17 cellular contexts compared by ENCODE assay signal in the genomic region with DNA sequence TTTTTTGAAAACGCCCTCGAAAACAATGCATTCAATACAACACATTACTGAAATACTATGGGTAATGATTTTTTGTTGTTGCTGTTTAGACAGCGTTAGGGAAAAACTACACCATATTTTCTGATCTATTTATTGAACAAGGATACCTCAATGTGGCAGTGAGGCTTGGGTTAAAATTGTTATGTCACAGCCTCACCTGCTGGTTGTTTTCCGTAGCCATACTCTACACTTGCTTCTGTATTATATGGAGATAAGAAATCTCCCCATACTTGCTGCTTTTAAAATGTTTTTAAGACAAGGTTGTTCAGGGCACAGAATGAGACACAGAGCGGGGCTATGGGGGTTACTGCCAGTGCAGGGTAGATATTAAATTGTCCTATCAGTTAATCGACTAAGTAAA.
A peak's percentile ranks its signal among the peaks of the same experiment; 100 is the strongest.
DNase-seq lines count a peak whose midpoint lies in the region; ATAC-seq and TF ChIP-seq lines count a peak whose summit lies in the region.
"Had no signal": no experiment of that assay in that cellular context is flagged by ENCODE, and none has a peak within 500 bp of the region (broad histone marks: within the 10 kb centered on the region; RNA-seq: fewer than 3 reads in every experiment).

No MANE protein-coding gene starts in this region.

- DNase-seq in DMS153 treated with DMSO at 0.1 percent for 48 hours (lab: John Stamatoyannopoulos, UW; ENCODE audit: unreplicated experiment), result peak; percentile 2
- no peak for DNase-seq in DMS153 (lab: John Stamatoyannopoulos, UW)
- no peak for DNase-seq in Panc1 (ENCODE audit: low read depth, low spot score)
- peak in 1 of 2 donors; percentile 7 for DNase-seq in memory B cell (ENCODE audit: low spot score in 2 of 2)
- no peak for DNase-seq in stimulated activated CD4-positive, alpha-beta T cell treated with anti-CD3 and anti-CD28 coated beads, Interleukin-1b, Interleukin-23, amount 100 ng/mL, for 48 hours
- DNase-seq in activated gamma-delta T cell (lab: John Stamatoyannopoulos, UW), result no peak
- DNase-seq in iPS-NIHi11 (ENCODE audit: low spot score), result no peak
- DNase-seq: 8988T; activated T-cell treated with anti-CD3 and anti-CD28 coated beads, Interleukin-2, amount 50 U/mL, for 48 hours; brain microvascular endothelial cell; retina; tibial artery had no signal

- ATAC-seq in GM19463 (IDR thresholded peaks at IDR 0.05; ENCODE audit: unreplicated experiment), result peak; percentile 70
- no peak for ATAC-seq in Panc1
- ATAC-seq in memory B cell (ENCODE audit: low read depth), result peak; percentile 66
- ATAC-seq: activated CD4-positive, CD25-positive, alpha-beta regulatory T cell treated with anti-CD3 and anti-CD28 coated beads, Interleukin-2, amount 50 U/mL, for 24 hours; esophagus mucosa had no signal

- H3K4me3 Mint-ChIP-seq in memory B cell, result no peak overlapping the region
- H3K4me3 Mint-ChIP-seq: IgD-negative memory B cell had no signal

- BruUV-seq in Panc1 (replicated peaks; lab: Mats Ljungman, UMichigan), result no TSS peak

- in situ Hi-C loops in Panc1 (cut with HindIII; ENCODE audit: low pct_unique_long_range_greater_than_20kb, low sequenced_read_pairs), result no loop called here

- no peaks in the 10 kb centered on the region for H3K4me1 Mint-ChIP-seq in memory B cell
- H3K4me1 Mint-ChIP-seq: IgD-negative memory B cell had no signal

- peak; percentile 27; the same call in 1 of the 2 replicates for TF ChIP-seq CTCF in Panc1 (IDR thresholded peaks at IDR 0.05)

- H3K4me1 ChIP-seq in Panc1 (ENCODE audit: control insufficient read depth, insufficient read depth, low read length), result no peaks in the 10 kb centered on the region
- H3K4me1 ChIP-seq: SJSA1, tibial artery had no signal

- H3K36me3 Mint-ChIP-seq in memory B cell, result no peaks in the 10 kb centered on the region
- H3K36me3 Mint-ChIP-seq: IgD-negative memory B cell had no signal

- H3K9me3 ChIP-seq in Panc1 (ENCODE audit: control insufficient read depth, insufficient read depth, low read depth, low read length), result no peaks in the 10 kb centered on the region
- H3K9me3 ChIP-seq: SJSA1, tibial artery had no signal

- no peaks in the 10 kb centered on the region for H3K27me3 Mint-ChIP-seq in memory B cell
- H3K27me3 Mint-ChIP-seq: IgD-negative memory B cell had no signal

- no peak overlapping the region for H3K27ac ChIP-seq in Panc1 (ENCODE audit: low read length)
- H3K27ac ChIP-seq: brain microvascular endothelial cell, SJSA1, tibial artery had no signal

- H3K27ac Mint-ChIP-seq in memory B cell, result no peak overlapping the region
- H3K27ac Mint-ChIP-seq: IgD-negative memory B cell had no signal

- POLR2A ChIA-PET in Panc1 (lab: Charles Lee), result no interaction called here

- intact Hi-C loops in Panc1 (cut with micrococcal nuclease; ENCODE audit: unreplicated experiment), result no loop called here

- H3K9me3 Mint-ChIP-seq in memory B cell, result no peaks in the 10 kb centered on the region
- H3K9me3 Mint-ChIP-seq: IgD-negative memory B cell had no signal

- CTCF ChIA-PET in Panc1 (lab: Charles Lee), result interaction anchor here (1.0 kb wide), 1 partner anchor 80 kb away, joined by 5 read pairs; no protein-coding TSS in a partner anchor

- no peaks in the 10 kb centered on the region for H3K27me3 ChIP-seq in Panc1 (ENCODE audit: control insufficient read depth, insufficient read depth, low read length)
- H3K27me3 ChIP-seq: brain microvascular endothelial cell, SJSA1, tibial artery had no signal

- H3K4me3 ChIP-seq in Panc1 (ENCODE audit: low read depth in 2 of 2, low read length in 2 of 2), result no peak overlapping the region
- H3K4me3 ChIP-seq: SJSA1, tibial artery had no signal

- H3K36me3 ChIP-seq in Panc1 (ENCODE audit: control insufficient read depth, insufficient read depth, low read length), result no peaks in the 10 kb centered on the region
- H3K36me3 ChIP-seq: brain microvascular endothelial cell, SJSA1, tibial artery had no signal
